In genomic region chr5:180235846-180236245, GRCh38 we compare ENCODE assay signal across 26 cellular contexts. TPM values are rescaled to one million over a fixed set of nuclear protein-coding genes. Genes with fewer than 3 reads are reported as not detected.
"Had no signal": no experiment of that assay in that cellular context is flagged by ENCODE, and none has a peak within 500 bp of the region (broad histone marks: within the 10 kb centered on the region; RNA-seq: fewer than 3 reads in every experiment).

No MANE protein-coding gene starts in this region.

- FAIRE-seq: astrocyte had no signal

- H3K4me3 Mint-ChIP-seq: activated CD8-positive, alpha-beta T cell treated with anti-CD3 and anti-CD28 coated beads for 36 hours; activated naive CD8-positive, alpha-beta T cell treated with anti-CD3 and anti-CD28 coated beads, Interleukin-2, amount 50 U/mL, for 24 hours; activated T-helper 1 cell treated with anti-CD3 and anti-CD28 coated beads, Interleukin-12 subunit alpha, Interleukin-12 subunit beta, Interleukin-2, Interleukin-4 antibody, amounts not matched to agents 30 ng/mL and 10 ng/mL and 1 ng/mL, durations not matched to agents 14 hours and 24 hours and 36 hours; brain had no signal

- H3K4me1 Mint-ChIP-seq: activated naive CD8-positive, alpha-beta T cell treated with anti-CD3 and anti-CD28 coated beads, Interleukin-2, amount 50 U/mL, for 24 hours; brain had no signal

- ATAC-seq: activated CD4-positive, CD25-positive, alpha-beta regulatory T cell treated with anti-CD3 and anti-CD28 coated beads, Interleukin-2, amount 50 U/mL, for 24 hours; activated CD8-positive, alpha-beta T cell treated with anti-CD3 and anti-CD28 coated beads for 36 hours; activated naive CD4-positive, alpha-beta T cell treated with anti-CD3 and anti-CD28 coated beads, Interleukin-2, amount 50 U/mL, for 72 hours; activated naive CD8-positive, alpha-beta T cell treated with anti-CD3 and anti-CD28 coated beads, Interleukin-2, amount 50 U/mL, for 24 hours; Right ventricle myocardium inferior had no signal

- H3K9ac ChIP-seq: SK-N-SH had no signal

- H3K27me3 Mint-ChIP-seq: activated CD8-positive, alpha-beta T cell treated with anti-CD3 and anti-CD28 coated beads for 36 hours; activated naive CD8-positive, alpha-beta T cell treated with anti-CD3 and anti-CD28 coated beads, Interleukin-2, amount 50 U/mL, for 24 hours; brain had no signal

- H3K27ac ChIP-seq: VCaP had no signal

- H3K4me2 ChIP-seq: SK-N-SH had no signal

- H3K27ac Mint-ChIP-seq: activated CD8-positive, alpha-beta T cell treated with anti-CD3 and anti-CD28 coated beads for 36 hours; activated naive CD4-positive, alpha-beta T cell treated with anti-CD3 and anti-CD28 coated beads, Interleukin-2, amount 50 U/mL, for 72 hours; activated naive CD8-positive, alpha-beta T cell treated with anti-CD3 and anti-CD28 coated beads, Interleukin-2, amount 50 U/mL, for 24 hours; activated T-helper 1 cell treated with anti-CD3 and anti-CD28 coated beads, Interleukin-12 subunit alpha, Interleukin-12 subunit beta, Interleukin-2, Interleukin-4 antibody, amounts not matched to agents 30 ng/mL and 10 ng/mL and 1 ng/mL, durations not matched to agents 14 hours and 24 hours and 36 hours had no signal

- DNase-seq: activated CD4-positive, alpha-beta T cell treated with anti-CD3 and anti-CD28 coated beads for 4 hours; activated CD8-positive, alpha-beta memory T cell treated with anti-CD3 and anti-CD28 coated beads, Interleukin-2, amount 50 U/mL, for 48 hours; activated CD8-positive, alpha-beta T cell treated with anti-CD3 and anti-CD28 coated beads for 36 hours; activated effector memory CD4-positive, alpha-beta T cell treated with Interleukin-2 at 50 U/mL for 16 hours; activated naive CD4-positive, alpha-beta T cell; activated naive CD8-positive, alpha-beta T cell treated with anti-CD3 and anti-CD28 coated beads, Interleukin-2, amount 50 U/mL, for 24 hours; activated T-cell treated with anti-CD3 and anti-CD28 coated beads, Interleukin-2, amount 50 U/mL, for 1 hour; amygdala; caudate nucleus; MM.1S; NCI-H1105 treated with DMSO at 0.1 percent for 48 hours; NCI-H1436 treated with DMSO at 0.1 percent for 48 hours; NCI-H187; NCI-H2081; NCI-H510A treated with DMSO at 0.1 percent for 48 hours; NCI-H69; SK-N-SH; T-helper 1 cell had no signal

- H3K9me3 ChIP-seq: SK-N-SH had no signal

- H3K9me3 Mint-ChIP-seq: brain had no signal

RNA-seq across cellular contexts. Expression of gene RASGEF1C, which starts 26.8 kb away (rescaled TPM):
- total RNA-seq: activated CD8-positive, alpha-beta T cell treated with anti-CD3 and anti-CD28 coated beads for 36 hours; activated naive CD4-positive, alpha-beta T cell treated with anti-CD3 and anti-CD28 coated beads, Interleukin-2, amount 50 U/mL, for 72 hours; activated T-helper 1 cell treated with anti-CD3 and anti-CD28 coated beads, Interleukin-12 subunit alpha, Interleukin-12 subunit beta, Interleukin-2, Interleukin-4 antibody, amounts not matched to agents 30 ng/mL and 10 ng/mL and 1 ng/mL, durations not matched to agents 14 hours and 24 hours and 36 hours; T-helper 2 cell treated with Interferon-gamma antibody and Interleukin-4, amounts not matched to agents 100 ng/mL and 5 ng/mL, for 36 hours had no signal
- polyA plus RNA-seq: SK-N-SH had no signal
